15 cellular contexts compared by ENCODE assay signal in the genomic region with DNA sequence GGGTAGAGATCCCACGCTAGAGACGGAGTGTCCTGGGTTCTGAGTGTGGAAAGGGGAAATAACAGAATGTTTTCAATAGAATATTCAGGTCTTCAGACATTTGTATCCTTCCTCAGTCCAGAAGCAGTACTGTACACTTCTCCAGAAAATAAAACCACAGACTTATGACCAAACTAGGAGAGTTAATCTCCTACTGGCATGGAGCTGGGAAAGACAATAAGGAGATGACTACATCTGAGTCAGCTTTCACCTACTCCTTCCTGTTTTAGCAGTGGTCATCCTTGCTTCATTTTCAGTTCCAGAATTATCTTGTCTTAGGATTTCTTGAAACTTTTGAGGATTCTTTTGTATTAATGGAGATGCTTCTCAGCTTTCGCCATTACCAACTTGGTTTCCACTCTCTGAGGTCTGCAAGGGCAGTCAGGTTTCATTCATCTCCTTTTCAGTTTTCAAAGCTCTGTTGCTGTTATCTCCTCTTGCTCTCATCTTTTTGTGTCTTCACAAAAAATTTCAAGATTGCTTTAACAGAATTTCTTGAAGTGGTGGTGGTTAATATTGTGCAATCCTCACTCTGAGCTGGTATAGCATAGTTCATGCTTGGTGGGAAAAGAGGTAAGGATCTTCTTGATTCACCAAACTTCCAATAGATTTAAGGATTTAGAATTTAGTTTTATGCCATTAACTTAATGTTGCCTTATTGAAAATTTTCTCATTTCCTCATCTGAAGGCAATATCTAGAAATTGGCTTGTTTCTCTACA. TPM values are rescaled to one million over a fixed set of nuclear protein-coding genes. Genes with fewer than 3 reads are reported as not detected.
DNase-seq lines count a peak whose midpoint lies in the region; ATAC-seq, FAIRE-seq and TF ChIP-seq lines count a peak whose summit lies in the region.
"Had no signal": no experiment of that assay in that cellular context is flagged by ENCODE, and none has a peak within 500 bp of the region (broad histone marks: within the 10 kb centered on the region; RNA-seq: fewer than 3 reads in every experiment).

No MANE protein-coding gene starts in this region.

- no peaks in the 10 kb centered on the region for H3K27me3 Mint-ChIP-seq in Caco-2 (ENCODE audit: insufficient read depth, unreplicated experiment)
- H3K27me3 Mint-ChIP-seq: activated naive CD8-positive, alpha-beta T cell treated with anti-CD3 and anti-CD28 coated beads, Interleukin-2, amount 10 ng/mL, durations not matched to agents 7 days and 5 days; T-cell had no signal

- FAIRE-seq in GM19239 (lab: Jason Lieb, UNC), result peak; percentile 44
- FAIRE-seq: G401.6, H54 had no signal

- peak overlapping the region; percentile 67 for H3K27ac ChIP-seq in osteoblast (ENCODE audit: low read depth, low read length)
- H3K27ac ChIP-seq: stomach had no signal

- TF ChIP-seq CTCF in choroid plexus epithelial cell (conservative IDR thresholded peaks at IDR 0.05; ENCODE audit: low read depth, low read length) (no peak), osteoblast (IDR thresholded peaks at IDR 0.05; ENCODE audit: extremely low read depth, low read depth, low read length) (no peak), Caco-2 (IDR thresholded peaks at IDR 0.05; ENCODE audit: insufficient read depth in 1 of 2, low read depth in 1 of 2, low read length in 1 of 2, severe bottlenecking in 1 of 2, unreplicated experiment in 1 of 2) (no peak)

- H3K79me2 ChIP-seq in osteoblast (ENCODE audit: insufficient read depth, low read length), result no peaks in the 10 kb centered on the region

- H3K36me3 Mint-ChIP-seq in Caco-2 (ENCODE audit: insufficient read depth, unreplicated experiment), result no peaks in the 10 kb centered on the region
- H3K36me3 Mint-ChIP-seq: activated naive CD8-positive, alpha-beta T cell treated with anti-CD3 and anti-CD28 coated beads, Interleukin-2, amount 10 ng/mL, durations not matched to agents 7 days and 5 days had no signal

- H3K27me3 ChIP-seq in osteoblast (ENCODE audit: insufficient read depth, low read length) (no peaks in the 10 kb centered on the region), Caco-2 (replicated peaks; ENCODE audit: control insufficient read depth, insufficient read depth, low read length) (no peaks in the 10 kb centered on the region; the same call in 1 of the 2 replicates)
- H3K27me3 ChIP-seq: stomach had no signal

- H3K4me2 ChIP-seq in osteoblast (ENCODE audit: insufficient read depth, low read length), result peak overlapping the region; percentile 33

- no peaks in the 10 kb centered on the region for H4K20me1 ChIP-seq in osteoblast (ENCODE audit: insufficient read depth, low read length)

- POLR2A ChIA-PET in Caco-2 (lab: Charles Lee), result no interaction called here

- no peak overlapping the region for H3K27ac Mint-ChIP-seq in Caco-2 (ENCODE audit: unreplicated experiment)
- H3K27ac Mint-ChIP-seq: activated naive CD8-positive, alpha-beta T cell treated with anti-CD3 and anti-CD28 coated beads, Interleukin-2, amount 10 ng/mL, durations not matched to agents 7 days and 5 days; CD4-positive, CD25-positive, alpha-beta regulatory T cell; T-cell had no signal

- intact Hi-C loops in Caco-2 (cut with micrococcal nuclease; ENCODE audit: unreplicated experiment), result no loop called here

- no peaks in the 10 kb centered on the region for H3K9me3 Mint-ChIP-seq in Caco-2 (ENCODE audit: unreplicated experiment)
- H3K9me3 Mint-ChIP-seq: activated naive CD8-positive, alpha-beta T cell treated with anti-CD3 and anti-CD28 coated beads, Interleukin-2, amount 10 ng/mL, durations not matched to agents 7 days and 5 days; CD4-positive, CD25-positive, alpha-beta regulatory T cell; T-cell had no signal

- H3K9me3 ChIP-seq in osteoblast (ENCODE audit: low read depth, low read length) (no peaks in the 10 kb centered on the region), Caco-2 (no peaks in the 10 kb centered on the region)
- H3K9me3 ChIP-seq: stomach had no signal

- peaks cover 12% of the 10 kb centered on the region for H3K4me1 ChIP-seq in osteoblast (ENCODE audit: insufficient read depth, low read length)
- no peaks in the 10 kb centered on the region for H3K4me1 ChIP-seq in Caco-2
- H3K4me1 ChIP-seq: stomach had no signal

- peak overlapping the region; percentile 78 for H2AFZ ChIP-seq in osteoblast (ENCODE audit: low read length)

- H3K4me1 Mint-ChIP-seq in Caco-2 (ENCODE audit: low read depth, unreplicated experiment), result no peaks in the 10 kb centered on the region
- H3K4me1 Mint-ChIP-seq: activated naive CD8-positive, alpha-beta T cell treated with anti-CD3 and anti-CD28 coated beads, Interleukin-2, amount 10 ng/mL, durations not matched to agents 7 days and 5 days; T-cell had no signal

- no peak overlapping the region for H3K4me3 Mint-ChIP-seq in Caco-2 (ENCODE audit: unreplicated experiment)
- H3K4me3 Mint-ChIP-seq: activated naive CD8-positive, alpha-beta T cell treated with anti-CD3 and anti-CD28 coated beads, Interleukin-2, amount 10 ng/mL, durations not matched to agents 7 days and 5 days; CD4-positive, CD25-positive, alpha-beta regulatory T cell; T-cell had no signal

- CTCF ChIA-PET in Caco-2 (lab: Charles Lee), result no interaction called here

- no peak for DNase-seq in GM19239 (ENCODE audit: insufficient read length, low spot score)
- peak; percentile 9 for DNase-seq in NOMO-1 treated with dmso at 0.1 percent for 144 hours (lab: John Stamatoyannopoulos, UW; ENCODE audit: unreplicated experiment)
- peak; percentile 33 for DNase-seq in choroid plexus epithelial cell (ENCODE audit: low read depth)
- no peak for DNase-seq in osteoblast (ENCODE audit: insufficient read length, low spot score, missing footprints)
- no peak for DNase-seq in H4 (ENCODE audit: low spot score)
- DNase-seq in Caco-2, result no peak
- DNase-seq: activated naive CD8-positive, alpha-beta T cell treated with anti-CD3 and anti-CD28 coated beads, Interleukin-2, amount 10 ng/mL, durations not matched to agents 7 days and 5 days; CD4-positive, CD25-positive, alpha-beta regulatory T cell; midbrain; stomach; T-cell had no signal

- BruUV-seq in Caco-2 (replicated peaks; lab: Mats Ljungman, UMichigan), result no TSS peak

- ATAC-seq in HG03135 (IDR thresholded peaks at IDR 0.05; ENCODE audit: unreplicated experiment), result no peak
- ATAC-seq in HG02870 (IDR thresholded peaks at IDR 0.05; ENCODE audit: unreplicated experiment), result no peak
- ATAC-seq: T-cell had no signal

- H3K4me3 ChIP-seq in choroid plexus epithelial cell (ENCODE audit: low read depth, low read length) (no peak overlapping the region), osteoblast (ENCODE audit: insufficient read depth, low read length) (peak overlapping the region; percentile 14), Caco-2 (ENCODE audit: low read depth, low read length) (no peak overlapping the region)
- H3K4me3 ChIP-seq: stomach had no signal

- H3K36me3 ChIP-seq in osteoblast (ENCODE audit: insufficient read depth, low read length) (no peaks in the 10 kb centered on the region), Caco-2 (ENCODE audit: control insufficient read depth, insufficient read depth, low read length) (no peaks in the 10 kb centered on the region)
- H3K36me3 ChIP-seq: stomach had no signal

RNA-seq across cellular contexts. Expression of gene NR4A2, which starts 23.7 kb away (rescaled TPM):
- total RNA-seq in osteoblast (0.72 and 0.88 TPM in 2 replicates), Caco-2 (2022) (0.91 and 0.97 TPM in 2 replicates)
- total RNA-seq in H4 (2014; rRNA removed; shearing (Covaris generic)), result 0.70 TPM in 1 of 2 replicates, not detected in the other

Comparison
In these comparisons a context has a peak if more than half of its experiments do, and no peak if none do; other contexts are left out.
1. DNase-seq: peak in NOMO-1 treated with dmso at 0.1 percent for 144 hours (single experiment) and choroid plexus epithelial cell (single experiment); none in GM19239 (single experiment), osteoblast (single experiment), H4 (single experiment) and Caco-2 (0 of 2).